In genomic region chr15:45395956-45396355, GRCh38 we compare ENCODE assay signal across 25 cellular contexts. TPM values are rescaled to one million over a fixed set of nuclear protein-coding genes. Genes with fewer than 3 reads are reported as not detected.
"Had no signal": no experiment of that assay in that cellular context is flagged by ENCODE, and none has a peak within 500 bp of the region (broad histone marks: within the 10 kb centered on the region; RNA-seq: fewer than 3 reads in every experiment).

No MANE protein-coding gene starts in this region.

- H3K27ac ChIP-seq: SJSA1 had no signal

- DNase-seq: activated CD4-positive, alpha-beta T cell treated with anti-CD3 and anti-CD28 coated beads for 48 hours; activated CD4-positive, alpha-beta T cell treated with anti-CD3 and anti-CD28 coated beads, Interleukin-2, amount 50 U/mL, for 4 hours; activated CD4-positive, CD25-positive, alpha-beta regulatory T cell treated with anti-CD3 and anti-CD28 coated beads, Interleukin-2, amount 50 U/mL, for 72 hours; activated CD8-positive, alpha-beta memory T cell treated with anti-CD3 and anti-CD28 coated beads, Interleukin-2, amount 10 ng/mL, durations not matched to agents 7 days and 5 days; activated gamma-delta T cell; activated naive CD4-positive, alpha-beta T cell treated with anti-CD3 and anti-CD28 coated beads for 36 hours; activated T-cell treated with anti-CD3 and anti-CD28 coated beads, Interleukin-2, amount 50 U/mL, for 4 hours; amygdala; MG63; MV-4-11; NCI-H1092 treated with DMSO at 0.1 percent for 48 hours; NCI-H1436; NCI-H1694 treated with DMSO at 0.1 percent for 48 hours; NCI-H2081; NCI-H446; NCI-H524; PC-3; SHP77; T-helper 9 cell had no signal

- H3K4me3 Mint-ChIP-seq: activated CD8-positive, alpha-beta memory T cell treated with anti-CD3 and anti-CD28 coated beads, Interleukin-2, amount 10 ng/mL, durations not matched to agents 7 days and 5 days; activated naive CD4-positive, alpha-beta T cell treated with anti-CD3 and anti-CD28 coated beads for 36 hours; activated naive CD8-positive, alpha-beta T cell; activated T-cell treated with anti-CD3 and anti-CD28 coated beads, Interleukin-2, amount 50 U/mL, for 4 hours; activated T-helper 17 cell treated with anti-CD3 and anti-CD28 coated beads, Interleukin-2, amount 50 U/mL, for 72 hours; T-helper 1 cell treated with Interleukin-12 subunit alpha and Interleukin-12 subunit beta and Interleukin-4 antibody, amounts not matched to agents 30 μg/mL and 1 μg/mL, for 36 hours; WTC11 had no signal

- FAIRE-seq: RCC 7860 had no signal

- H3K4me3 ChIP-seq: MG63, SJSA1 had no signal

- ATAC-seq: activated CD8-positive, alpha-beta memory T cell treated with anti-CD3 and anti-CD28 coated beads, Interleukin-2, amount 10 ng/mL, durations not matched to agents 7 days and 5 days; activated T-cell treated with anti-CD3 and anti-CD28 coated beads, Interleukin-2, amount 50 U/mL, for 4 hours; activated T-helper 17 cell treated with anti-CD3 and anti-CD28 coated beads, Interleukin-2, amount 50 U/mL, for 72 hours; PC-3; WTC11 had no signal

- H3K9me3 ChIP-seq: MG63, SJSA1 had no signal

- H3K36me3 ChIP-seq: MG63, SJSA1 had no signal

- H3K4me1 Mint-ChIP-seq: activated T-helper 17 cell treated with anti-CD3 and anti-CD28 coated beads, Interleukin-2, amount 50 U/mL, for 72 hours had no signal

- H3K27ac Mint-ChIP-seq: activated CD8-positive, alpha-beta memory T cell treated with anti-CD3 and anti-CD28 coated beads, Interleukin-2, amount 10 ng/mL, durations not matched to agents 7 days and 5 days; activated naive CD4-positive, alpha-beta T cell treated with anti-CD3 and anti-CD28 coated beads for 36 hours; activated naive CD8-positive, alpha-beta T cell; activated T-helper 17 cell treated with anti-CD3 and anti-CD28 coated beads, Interleukin-2, amount 50 U/mL, for 72 hours; T-helper 1 cell treated with Interleukin-12 subunit alpha and Interleukin-12 subunit beta and Interleukin-4 antibody, amounts not matched to agents 30 μg/mL and 1 μg/mL, for 36 hours; WTC11 had no signal

- H3K9me3 Mint-ChIP-seq: activated naive CD4-positive, alpha-beta T cell treated with anti-CD3 and anti-CD28 coated beads for 36 hours; activated T-cell treated with anti-CD3 and anti-CD28 coated beads, Interleukin-2, amount 50 U/mL, for 4 hours; activated T-helper 17 cell treated with anti-CD3 and anti-CD28 coated beads, Interleukin-2, amount 50 U/mL, for 72 hours; T-helper 1 cell treated with Interleukin-12 subunit alpha and Interleukin-12 subunit beta and Interleukin-4 antibody, amounts not matched to agents 30 μg/mL and 1 μg/mL, for 36 hours; WTC11 had no signal

- H3K36me3 Mint-ChIP-seq: WTC11 had no signal

- H3K4me1 ChIP-seq: SJSA1 had no signal

RNA-seq across cellular contexts. Expression of gene GATM, which starts 17.6 kb away (rescaled TPM):
- total RNA-seq: SJSA1 had no signal
